15 cellular contexts compared by ENCODE assay signal in the genomic region with DNA sequence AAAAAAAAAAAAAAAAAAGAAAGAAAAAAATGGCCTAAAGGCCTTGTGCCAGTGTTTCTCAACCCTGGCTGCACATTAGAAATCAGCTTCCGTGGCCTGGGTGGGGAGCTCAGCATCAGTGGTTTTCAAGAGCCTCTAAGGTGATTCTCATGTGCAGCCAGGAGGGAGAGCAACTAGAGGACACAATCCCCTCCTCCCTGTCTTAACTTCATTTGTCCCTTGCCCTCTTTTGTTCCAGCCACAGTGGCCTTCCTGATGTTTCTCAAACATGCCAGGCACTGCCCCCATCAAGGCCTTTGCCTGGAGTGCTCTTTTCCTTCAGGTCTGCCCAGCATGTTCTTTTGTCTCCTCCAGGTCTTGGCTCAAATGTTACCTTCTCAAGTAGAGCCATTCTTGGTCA.
"Had no signal": no experiment of that assay in that cellular context is flagged by ENCODE, and none has a peak within 500 bp of the region (broad histone marks: within the 10 kb centered on the region; RNA-seq: fewer than 3 reads in every experiment).

No MANE protein-coding gene starts in this region.

- DNase-seq: activated naive CD4-positive, alpha-beta T cell treated with anti-CD3 and anti-CD28 coated beads, Interleukin-2, amount 10 ng/mL, durations not matched to agents 7 days and 5 days; adrenal gland; central memory CD4-positive, alpha-beta T cell; cortex of kidney; effector memory CD4-positive, alpha-beta T cell; erythroblast; naive thymus-derived CD4-positive, alpha-beta T cell; psoas muscle; stimulated activated CD4-positive, alpha-beta T cell treated with anti-CD3 and anti-CD28 coated beads, Interleukin-4, amount 100 ng/mL, for 1 hour; stimulated activated CD8-positive, alpha-beta memory T cell treated with anti-CD3 and anti-CD28 coated beads, Interleukin-4, amount 100 ng/mL, for 48 hours; stimulated activated naive CD8-positive, alpha-beta T cell treated with anti-CD3 and anti-CD28 coated beads, Interleukin-15, Interleukin-2, amounts not matched to agents 100 U/mL and 50 U/mL, for 24 hours; T-helper 2 cell; upper lobe of left lung had no signal

- H3K36me3 ChIP-seq: adrenal gland, suprapubic skin, upper lobe of left lung had no signal

- H3K9me3 ChIP-seq: adrenal gland, psoas muscle, suprapubic skin, upper lobe of left lung had no signal

- H3K4me1 Mint-ChIP-seq: activated naive CD4-positive, alpha-beta T cell treated with anti-CD3 and anti-CD28 coated beads, Interleukin-2, amount 10 ng/mL, durations not matched to agents 7 days and 5 days; naive thymus-derived CD4-positive, alpha-beta T cell had no signal

- H3K4me3 ChIP-seq: adrenal gland, psoas muscle, suprapubic skin, upper lobe of left lung had no signal

- H3K4me3 Mint-ChIP-seq: activated naive CD4-positive, alpha-beta T cell treated with anti-CD3 and anti-CD28 coated beads, Interleukin-2, amount 10 ng/mL, durations not matched to agents 7 days and 5 days; naive thymus-derived CD4-positive, alpha-beta T cell had no signal

- H3K27me3 ChIP-seq: adrenal gland, suprapubic skin, upper lobe of left lung had no signal

- H3K9me3 Mint-ChIP-seq: activated naive CD4-positive, alpha-beta T cell treated with anti-CD3 and anti-CD28 coated beads, Interleukin-2, amount 10 ng/mL, durations not matched to agents 7 days and 5 days; activated T-helper 2 cell treated with anti-CD3 and anti-CD28 coated beads, Interferon-gamma antibody, Interleukin-2, Interleukin-4, amounts not matched to agents 10 μg/mL and 5 μg/mL and 100 μg/mL, durations not matched to agents 14 hours and 24 hours and 36 hours; naive thymus-derived CD4-positive, alpha-beta T cell had no signal

- H3K27ac ChIP-seq: adrenal gland, psoas muscle, suprapubic skin, upper lobe of left lung had no signal

- H3K27ac Mint-ChIP-seq: activated naive CD4-positive, alpha-beta T cell treated with anti-CD3 and anti-CD28 coated beads, Interleukin-2, amount 10 ng/mL, durations not matched to agents 7 days and 5 days; activated T-helper 2 cell treated with anti-CD3 and anti-CD28 coated beads, Interferon-gamma antibody, Interleukin-2, Interleukin-4, amounts not matched to agents 10 μg/mL and 5 μg/mL and 100 μg/mL, durations not matched to agents 14 hours and 24 hours and 36 hours; naive thymus-derived CD4-positive, alpha-beta T cell had no signal

- H3K27me3 Mint-ChIP-seq: activated naive CD4-positive, alpha-beta T cell treated with anti-CD3 and anti-CD28 coated beads, Interleukin-2, amount 10 ng/mL, durations not matched to agents 7 days and 5 days had no signal

- H3K4me1 ChIP-seq: adrenal gland, suprapubic skin, upper lobe of left lung had no signal

- H3K36me3 Mint-ChIP-seq: activated naive CD4-positive, alpha-beta T cell treated with anti-CD3 and anti-CD28 coated beads, Interleukin-2, amount 10 ng/mL, durations not matched to agents 7 days and 5 days; naive thymus-derived CD4-positive, alpha-beta T cell had no signal

- ATAC-seq: naive thymus-derived CD4-positive, alpha-beta T cell; stimulated activated naive CD8-positive, alpha-beta T cell treated with anti-CD3 and anti-CD28 coated beads, Interleukin-15, Interleukin-2, amounts not matched to agents 100 U/mL and 50 U/mL, for 24 hours had no signal
